ENCODE assay signal across 25 cellular contexts in genomic region chr16:30794634-30795033, GRCh38.
"Had no signal": no experiment of that assay in that cellular context is flagged by ENCODE, and none has a peak within 500 bp of the region (broad histone marks: within the 10 kb centered on the region; RNA-seq: fewer than 3 reads in every experiment).

No MANE protein-coding gene starts in this region.

- H3K4me1 Mint-ChIP-seq: naive thymus-derived CD4-positive, alpha-beta T cell had no signal

- H3K36me3 Mint-ChIP-seq: naive thymus-derived CD4-positive, alpha-beta T cell; natural killer cell treated with Interleukin-12 subunit alpha and Interleukin-12 subunit beta and Interleukin-15 and Interleukin-18, amount 100 ng/mL, for 72 hours had no signal

- ATAC-seq: heart right ventricle; mucosa of descending colon; naive thymus-derived CD4-positive, alpha-beta T cell; natural killer cell treated with Interleukin-12 subunit alpha and Interleukin-12 subunit beta and Interleukin-15 and Interleukin-18, amount 100 ng/mL, for 72 hours; sciatic nerve; upper lobe of right lung had no signal

- H3K9me3 Mint-ChIP-seq: naive thymus-derived CD4-positive, alpha-beta T cell; natural killer cell treated with Interleukin-12 subunit alpha and Interleukin-12 subunit beta and Interleukin-15 and Interleukin-18, amount 100 ng/mL, for 72 hours; stimulated activated naive CD8-positive, alpha-beta T cell treated with anti-CD3 and anti-CD28 coated beads, Interleukin-15, Interleukin-2, amounts not matched to agents 100 ng/mL and 50 ng/mL, for 24 hours had no signal

- H3K4me2 ChIP-seq: hepatocyte had no signal

- H3K27ac ChIP-seq: heart right ventricle, hepatocyte, left ventricle myocardium inferior, parathyroid adenoma, right atrium auricular region, skin epidermis, spleen, suprapubic skin, thoracic aorta, tibial artery, upper lobe of right lung, uterus had no signal

- H3K4me3 ChIP-seq: heart right ventricle, hepatocyte, left ventricle myocardium inferior, lung, mucosa of descending colon, right atrium auricular region, skin epidermis, spleen, suprapubic skin, thoracic aorta, tibial artery, upper lobe of right lung, uterus had no signal

- H3K27me3 ChIP-seq: heart right ventricle, hepatocyte, right atrium auricular region, spleen, suprapubic skin, tibial artery, upper lobe of right lung, uterus had no signal

- DNase-seq: heart right ventricle; islet precursor cell; left ventricle myocardium inferior; midbrain; mucosa of descending colon; naive thymus-derived CD4-positive, alpha-beta T cell; nucleus accumbens; spleen; stimulated activated CD4-positive, alpha-beta T cell treated with anti-CD3 and anti-CD28 coated beads, Interleukin-2, amount 100 ng/mL, for 24 hours; stimulated activated CD4-positive, alpha-beta T cell treated with anti-CD3 and anti-CD28 coated beads, Interleukin-4, amount 100 ng/mL, for 1 hour; stimulated activated naive CD4-positive, alpha-beta T cell; tibial artery; trophoblast cell; upper lobe of right lung; uterus had no signal

- H3K9ac ChIP-seq: parathyroid adenoma had no signal

- H3K27me3 Mint-ChIP-seq: natural killer cell treated with Interleukin-12 subunit alpha and Interleukin-12 subunit beta and Interleukin-15 and Interleukin-18, amount 100 ng/mL, for 72 hours; stimulated activated naive CD8-positive, alpha-beta T cell treated with anti-CD3 and anti-CD28 coated beads, Interleukin-15, Interleukin-2, amounts not matched to agents 100 ng/mL and 50 ng/mL, for 24 hours had no signal

- H3K9me3 ChIP-seq: heart right ventricle, left ventricle myocardium inferior, mucosa of descending colon, right atrium auricular region, spleen, suprapubic skin, thoracic aorta, tibial artery, upper lobe of right lung, uterus had no signal

- H3K27ac Mint-ChIP-seq: naive thymus-derived CD4-positive, alpha-beta T cell; natural killer cell treated with Interleukin-12 subunit alpha and Interleukin-12 subunit beta and Interleukin-15 and Interleukin-18, amount 100 ng/mL, for 72 hours; stimulated activated naive CD8-positive, alpha-beta T cell treated with anti-CD3 and anti-CD28 coated beads, Interleukin-15, Interleukin-2, amounts not matched to agents 100 ng/mL and 50 ng/mL, for 24 hours had no signal

- H2AFZ ChIP-seq: hepatocyte, parathyroid adenoma had no signal

- H3K4me1 ChIP-seq: heart right ventricle, left ventricle myocardium inferior, parathyroid adenoma, right atrium auricular region, spleen, tibial artery, upper lobe of right lung, uterus had no signal

- H3K79me2 ChIP-seq: hepatocyte, parathyroid adenoma had no signal

- H3K36me3 ChIP-seq: heart right ventricle, left ventricle myocardium inferior, right atrium auricular region, spleen, suprapubic skin, thoracic aorta, tibial artery, upper lobe of right lung, uterus had no signal

- H3K4me3 Mint-ChIP-seq: naive thymus-derived CD4-positive, alpha-beta T cell; natural killer cell treated with Interleukin-12 subunit alpha and Interleukin-12 subunit beta and Interleukin-15 and Interleukin-18, amount 100 ng/mL, for 72 hours; stimulated activated naive CD8-positive, alpha-beta T cell treated with anti-CD3 and anti-CD28 coated beads, Interleukin-15, Interleukin-2, amounts not matched to agents 100 ng/mL and 50 ng/mL, for 24 hours had no signal
